8 cellular contexts compared by ENCODE assay signal in genomic region chr17:76737082-76737675, GRCh38. TPM values are rescaled to one million over a fixed set of nuclear protein-coding genes. Genes with fewer than 3 reads are reported as not detected.
DNase-seq lines count a peak whose midpoint lies in the region; ATAC-seq and TF ChIP-seq lines count a peak whose summit lies in the region.

TSS of gene SRSF2 (minus strand) at chr17:76737331. CDS start at chr17:76737160, 171 bp downstream.

- H3K4me1 ChIP-seq in H9 (ENCODE audit: insufficient read depth, low read length), result no peaks in the 10 kb centered on the region

- no CpG with 5 or more reads among the region's 60 CpGs for WGBS in H9 (ENCODE audit: extremely low coverage, insufficient read length, low lambda C conversion rate)

- H3K14ac ChIP-seq in H9 (ENCODE audit: insufficient read depth, low read length), result peak within 1 kb of the TSS; percentile 99

- H3K4me3 Mint-ChIP-seq in H9 (peak within 1 kb of the TSS; percentile 99 to 100), nephron progenitor cell (peak within 1 kb of the TSS; percentile 99)
- H3K4me3 Mint-ChIP-seq in stimulated activated naive CD8-positive, alpha-beta T cell treated with anti-CD3 and anti-CD28 coated beads, Interleukin-15, amount 100 ng/mL, for 72 hours, result peak within 1 kb of the TSS; percentile 97 to 98

- H3K27ac Mint-ChIP-seq in H9 (peak within 1 kb of the TSS; percentile 100), nephron progenitor cell (peak within 1 kb of the TSS; percentile 100)
- peak within 1 kb of the TSS; percentile 100 for H3K27ac Mint-ChIP-seq in stimulated activated naive CD8-positive, alpha-beta T cell treated with anti-CD3 and anti-CD28 coated beads, Interleukin-15, amount 100 ng/mL, for 72 hours

- H3K9ac ChIP-seq in H9 (ENCODE audit: extremely low read depth, insufficient read length, low read length), result peak within 1 kb of the TSS; percentile 96

- H4K91ac ChIP-seq in H9 (ENCODE audit: insufficient read length, low read depth, low read length), result peak within 1 kb of the TSS; percentile 79

- H3K9me3 Mint-ChIP-seq in H9 (peaks cover 3 to 7% of the 10 kb centered on the region in 2 experiments; a peak in 2 of 5 replicates), nephron progenitor cell (no peaks in the 10 kb centered on the region)
- H3K9me3 Mint-ChIP-seq in stimulated activated naive CD8-positive, alpha-beta T cell treated with anti-CD3 and anti-CD28 coated beads, Interleukin-15, amount 100 ng/mL, for 72 hours, result no peaks in the 10 kb centered on the region

- H3K36me3 Mint-ChIP-seq in H9 (ENCODE audit: insufficient read depth in 1 of 3, low read depth in 3 of 3), result peaks cover 39 to 58% (median 43%) of the 10 kb centered on the region in 3 experiments
- H3K36me3 Mint-ChIP-seq in nephron progenitor cell (ENCODE audit: low read depth), result peaks cover 48% of the 10 kb centered on the region

- peak within 1 kb of the TSS; percentile 99 for H3K18ac ChIP-seq in H9 (ENCODE audit: insufficient read length, low read depth, low read length)

- TF ChIP-seq CTCF in H9 (conservative IDR thresholded peaks at IDR 0.05) (no peak), fibroblast of the aortic adventitia (IDR thresholded peaks at IDR 0.05; ENCODE audit: insufficient read depth, low read length) (no peak), nephron progenitor cell (IDR thresholded peaks at IDR 0.05) (no peak)

- H3T11ph ChIP-seq in H9 (ENCODE audit: low read length), result peak within 1 kb of the TSS; percentile 98

- H4K20me1 ChIP-seq in H9 (ENCODE audit: control insufficient read depth, insufficient read depth, insufficient read length), result no peaks in the 10 kb centered on the region

- no peak within 1 kb of the TSS for H2AK5ac ChIP-seq in H9 (ENCODE audit: insufficient read length, low read length)

- peak within 1 kb of the TSS; percentile 93 for H3K56ac ChIP-seq in H9 (ENCODE audit: insufficient read length, low read depth, low read length)

- H3K4me3 ChIP-seq in MG63 (peak within 1 kb of the TSS; percentile 97), fibroblast of the aortic adventitia (ENCODE audit: low read depth, low read length) (peak within 1 kb of the TSS; percentile 95)

- H3K9me3 ChIP-seq in H9 (ENCODE audit: control insufficient read depth, low read depth, low read length) (no peaks in the 10 kb centered on the region), MG63 (no peaks in the 10 kb centered on the region)

- H3K23me2 ChIP-seq in H9 (ENCODE audit: insufficient read length, low read depth, low read length, poor library complexity, severe bottlenecking), result no peaks in the 10 kb centered on the region

- no peak within 1 kb of the TSS for H2BK20ac ChIP-seq in H9 (ENCODE audit: low read depth, low read length, poor library complexity, severe bottlenecking)

- H3K27me3 Mint-ChIP-seq in H9 (ENCODE audit: low read depth), result peaks cover 2% of the 10 kb centered on the region
- H3K27me3 Mint-ChIP-seq in nephron progenitor cell (ENCODE audit: low read depth, poor library complexity), result peaks cover 3% of the 10 kb centered on the region
- no peaks in the 10 kb centered on the region for H3K27me3 Mint-ChIP-seq in stimulated activated naive CD8-positive, alpha-beta T cell treated with anti-CD3 and anti-CD28 coated beads, Interleukin-15, amount 100 ng/mL, for 72 hours

- peak within 1 kb of the TSS; percentile 20 for H3K23ac ChIP-seq in H9 (ENCODE audit: insufficient read length, low read depth, low read length)

- H3K36me3 ChIP-seq in MG63, result peaks cover 52% of the 10 kb centered on the region

- H3K27me3 ChIP-seq in H9 (ENCODE audit: insufficient read depth, low read length), result no peaks in the 10 kb centered on the region
- H3K27me3 ChIP-seq in MG63, result no peaks in the 10 kb centered on the region

- H2BK12ac ChIP-seq in H9 (ENCODE audit: insufficient read length, low read depth, low read length), result peak within 1 kb of the TSS; percentile 97

- no peak within 1 kb of the TSS for H4K8ac ChIP-seq in H9 (replicated peaks; ENCODE audit: insufficient read length, low read depth, low read length)

- peak within 1 kb of the TSS; percentile 73 for H4K5ac ChIP-seq in H9 (ENCODE audit: insufficient read length, low read depth, low read length)

- H3K4ac ChIP-seq in H9 (ENCODE audit: low read depth, low read length), result peak within 1 kb of the TSS; percentile 71

- no peak within 1 kb of the TSS for H2BK15ac ChIP-seq in H9 (ENCODE audit: low read depth, low read length)

- H3K4me2 ChIP-seq in H9 (ENCODE audit: insufficient read depth, insufficient read length, low read length), result peak within 1 kb of the TSS; percentile 71

- H2AFZ ChIP-seq in H9 (ENCODE audit: low read length), result no peak within 1 kb of the TSS

- H3K27ac ChIP-seq in H9 (ENCODE audit: insufficient read length, low read depth, low read length), result peak within 1 kb of the TSS; percentile 78

- no peaks in the 10 kb centered on the region for H3K79me1 ChIP-seq in H9 (ENCODE audit: insufficient read depth, low read depth, low read length, poor library complexity, severe bottlenecking)

- H2BK5ac ChIP-seq in H9 (ENCODE audit: insufficient read length, low read length), result peak within 1 kb of the TSS; percentile 84

- H3K79me2 ChIP-seq in H9 (ENCODE audit: insufficient read depth, low read length), result peaks cover 17% of the 10 kb centered on the region; the same call in 1 of the 2 replicates

- DNase-seq in ELR (ENCODE audit: low read depth), result peak; percentile 100
- peak; percentile 100 for DNase-seq in H9
- peak; percentile 99 for DNase-seq in MG63
- peak; percentile 94 for DNase-seq in SHP77 treated with DMSO at 0.1 percent for 48 hours (lab: John Stamatoyannopoulos, UW)
- DNase-seq in activated effector memory CD4-positive, alpha-beta T cell treated with anti-CD3 and anti-CD28 coated beads, Interleukin-2, amount 50 U/mL, for 16 hours, result peak; percentile 100
- DNase-seq in fibroblast of the aortic adventitia (ENCODE audit: low read depth), result peak; percentile 99
- peak; percentile 98 for DNase-seq in nephron progenitor cell
- peak; percentile 100 for DNase-seq in stimulated activated naive CD8-positive, alpha-beta T cell treated with anti-CD3 and anti-CD28 coated beads, Interleukin-15, amount 100 ng/mL, for 72 hours

- H3K4me1 Mint-ChIP-seq in H9 (peaks cover 29 to 34% of the 10 kb centered on the region in 2 experiments), nephron progenitor cell (peaks cover 62% of the 10 kb centered on the region)
- peaks cover 41% of the 10 kb centered on the region for H3K4me1 Mint-ChIP-seq in stimulated activated naive CD8-positive, alpha-beta T cell treated with anti-CD3 and anti-CD28 coated beads, Interleukin-15, amount 100 ng/mL, for 72 hours

- peak within 1 kb of the TSS; percentile 93 for H2BK120ac ChIP-seq in H9 (ENCODE audit: low read depth, low read length, poor library complexity, severe bottlenecking)

- ATAC-seq in stimulated activated naive CD8-positive, alpha-beta T cell treated with anti-CD3 and anti-CD28 coated beads, Interleukin-15, amount 100 ng/mL, for 72 hours, result peak; percentile 79

RNA-seq across cellular contexts. Expression of gene SRSF2, which starts in this region (rescaled TPM):
- 578 and 591 TPM in 2 replicates for total RNA-seq in H9 (2021)
- total RNA-seq in MG63 (2014; rRNA removed; shearing (Covaris generic); ENCODE audit: low replicate concordance), result 292 and 619 TPM in 2 replicates
- total RNA-seq in fibroblast of the aortic adventitia (ENCODE audit: low replicate concordance), result 62.8 and 109 TPM in 2 replicates

Comparison
In these comparisons a context has a peak if more than half of its experiments do, and no peak if none do; other contexts are left out.
1. Peak in every context shown above with its lines: DNase-seq, ATAC-seq, H3K4me3 ChIP-seq and H3K27ac ChIP-seq.